In genomic region chr16:73190688-73191087, GRCh38 we compare ENCODE assay signal across 28 cellular contexts.
"Had no signal": no experiment of that assay in that cellular context is flagged by ENCODE, and none has a peak within 500 bp of the region (broad histone marks: within the 10 kb centered on the region; RNA-seq: fewer than 3 reads in every experiment).

No MANE protein-coding gene starts in this region.

- H3K27ac Mint-ChIP-seq: activated CD4-positive, alpha-beta memory T cell treated with anti-CD3 and anti-CD28 coated beads for 36 hours; activated CD8-positive, alpha-beta memory T cell treated with anti-CD3 and anti-CD28 coated beads, Interleukin-2, amount 10 ng/mL, durations not matched to agents 7 days and 5 days; activated CD8-positive, alpha-beta T cell treated with anti-CD3 and anti-CD28 coated beads, Interleukin-2, amount 10 ng/mL, durations not matched to agents 7 days and 5 days; activated naive CD4-positive, alpha-beta T cell treated with anti-CD3 and anti-CD28 coated beads, Interleukin-2, amount 50 U/mL, for 24 hours; activated naive CD8-positive, alpha-beta T cell treated with anti-CD3 and anti-CD28 coated beads for 36 hours; activated naive CD8-positive, alpha-beta T cell treated with anti-CD3 and anti-CD28 coated beads, Interleukin-2, amount 50 U/mL, for 24 hours; activated T-cell treated with anti-CD3 and anti-CD28 coated beads, Interleukin-2, amount 50 U/mL, for 24 hours; activated T-cell treated with anti-CD3 and anti-CD28 coated beads, Interleukin-2, amount 50 U/mL, for 72 hours; endodermal cell; WTC11 had no signal

- H3K27me3 ChIP-seq: adrenal gland, cardiac muscle cell, colonic mucosa had no signal

- DNase-seq: activated CD4-positive, alpha-beta memory T cell treated with anti-CD3 and anti-CD28 coated beads for 36 hours; activated CD4-positive, alpha-beta T cell treated with anti-CD3 and anti-CD28 coated beads for 48 hours; activated CD8-positive, alpha-beta memory T cell treated with anti-CD3 and anti-CD28 coated beads, Interleukin-2, amount 10 ng/mL, durations not matched to agents 7 days and 5 days; activated CD8-positive, alpha-beta memory T cell treated with anti-CD3 and anti-CD28 coated beads, Interleukin-2, amount 50 U/mL, for 4 hours; activated CD8-positive, alpha-beta T cell treated with anti-CD3 and anti-CD28 coated beads, Interleukin-2, amount 10 ng/mL, durations not matched to agents 7 days and 5 days; activated effector memory CD4-positive, alpha-beta T cell treated with Interleukin-2 at 50 U/mL for 16 hours; activated gamma-delta T cell treated with Interleukin-2 at 50 U/mL for 16 hours; activated naive CD4-positive, alpha-beta T cell treated with Interleukin-2 at 50 U/mL for 16 hours; activated naive CD8-positive, alpha-beta T cell treated with anti-CD3 and anti-CD28 coated beads for 36 hours; activated naive CD8-positive, alpha-beta T cell treated with anti-CD3 and anti-CD28 coated beads, Interleukin-2, amount 50 U/mL, for 24 hours; activated T-cell treated with anti-CD3 and anti-CD28 coated beads, Interleukin-2, amount 50 U/mL, for 24 hours; activated T-cell treated with anti-CD3 and anti-CD28 coated beads, Interleukin-2, amount 50 U/mL, for 72 hours; adrenal gland; amygdala; aorta; central memory CD4-positive, alpha-beta T cell; cerebellar nuclear complex; colonic mucosa; dorsolateral prefrontal cortex; effector memory CD4-positive, alpha-beta T cell; endodermal cell; foreskin fibroblast; head of caudate nucleus had no signal

- H3K27me3 Mint-ChIP-seq: activated CD4-positive, alpha-beta memory T cell treated with anti-CD3 and anti-CD28 coated beads for 36 hours; activated CD8-positive, alpha-beta memory T cell treated with anti-CD3 and anti-CD28 coated beads, Interleukin-2, amount 10 ng/mL, durations not matched to agents 7 days and 5 days; activated naive CD4-positive, alpha-beta T cell treated with anti-CD3 and anti-CD28 coated beads, Interleukin-2, amount 50 U/mL, for 24 hours; activated naive CD8-positive, alpha-beta T cell treated with anti-CD3 and anti-CD28 coated beads for 36 hours; activated naive CD8-positive, alpha-beta T cell treated with anti-CD3 and anti-CD28 coated beads, Interleukin-2, amount 50 U/mL, for 24 hours; activated T-cell treated with anti-CD3 and anti-CD28 coated beads, Interleukin-2, amount 50 U/mL, for 24 hours had no signal

- H3K36me3 ChIP-seq: adrenal gland, breast epithelium, cardiac muscle cell, colonic mucosa had no signal

- H3K4me1 Mint-ChIP-seq: activated CD8-positive, alpha-beta memory T cell treated with anti-CD3 and anti-CD28 coated beads, Interleukin-2, amount 10 ng/mL, durations not matched to agents 7 days and 5 days; activated naive CD4-positive, alpha-beta T cell treated with anti-CD3 and anti-CD28 coated beads, Interleukin-2, amount 50 U/mL, for 24 hours; activated naive CD8-positive, alpha-beta T cell treated with anti-CD3 and anti-CD28 coated beads for 36 hours; activated naive CD8-positive, alpha-beta T cell treated with anti-CD3 and anti-CD28 coated beads, Interleukin-2, amount 50 U/mL, for 24 hours had no signal

- H3K9me3 ChIP-seq: adrenal gland, breast epithelium, colonic mucosa had no signal

- H3K27ac ChIP-seq: adrenal gland, breast epithelium, cardiac muscle cell, colonic mucosa, dorsolateral prefrontal cortex had no signal

- H3K4me3 ChIP-seq: adrenal gland, breast epithelium, cardiac muscle cell, colonic mucosa, dorsolateral prefrontal cortex had no signal

- H3K4me3 Mint-ChIP-seq: activated CD4-positive, alpha-beta memory T cell treated with anti-CD3 and anti-CD28 coated beads for 36 hours; activated CD8-positive, alpha-beta memory T cell treated with anti-CD3 and anti-CD28 coated beads, Interleukin-2, amount 10 ng/mL, durations not matched to agents 7 days and 5 days; activated CD8-positive, alpha-beta T cell treated with anti-CD3 and anti-CD28 coated beads, Interleukin-2, amount 10 ng/mL, durations not matched to agents 7 days and 5 days; activated naive CD4-positive, alpha-beta T cell treated with anti-CD3 and anti-CD28 coated beads, Interleukin-2, amount 50 U/mL, for 24 hours; activated naive CD8-positive, alpha-beta T cell treated with anti-CD3 and anti-CD28 coated beads for 36 hours; activated naive CD8-positive, alpha-beta T cell treated with anti-CD3 and anti-CD28 coated beads, Interleukin-2, amount 50 U/mL, for 24 hours; activated T-cell treated with anti-CD3 and anti-CD28 coated beads, Interleukin-2, amount 50 U/mL, for 24 hours; activated T-cell treated with anti-CD3 and anti-CD28 coated beads, Interleukin-2, amount 50 U/mL, for 72 hours; endodermal cell; WTC11 had no signal

- H3K36me3 Mint-ChIP-seq: activated CD4-positive, alpha-beta memory T cell treated with anti-CD3 and anti-CD28 coated beads for 36 hours; activated CD8-positive, alpha-beta memory T cell treated with anti-CD3 and anti-CD28 coated beads, Interleukin-2, amount 10 ng/mL, durations not matched to agents 7 days and 5 days; activated naive CD4-positive, alpha-beta T cell treated with anti-CD3 and anti-CD28 coated beads, Interleukin-2, amount 50 U/mL, for 24 hours; activated naive CD8-positive, alpha-beta T cell treated with anti-CD3 and anti-CD28 coated beads for 36 hours; brain; WTC11 had no signal

- H3K4me1 ChIP-seq: adrenal gland, breast epithelium, colonic mucosa had no signal

- H3K9me3 Mint-ChIP-seq: activated CD4-positive, alpha-beta memory T cell treated with anti-CD3 and anti-CD28 coated beads for 36 hours; activated naive CD4-positive, alpha-beta T cell treated with anti-CD3 and anti-CD28 coated beads, Interleukin-2, amount 50 U/mL, for 24 hours; activated naive CD8-positive, alpha-beta T cell treated with anti-CD3 and anti-CD28 coated beads for 36 hours; activated naive CD8-positive, alpha-beta T cell treated with anti-CD3 and anti-CD28 coated beads, Interleukin-2, amount 50 U/mL, for 24 hours; activated T-cell treated with anti-CD3 and anti-CD28 coated beads, Interleukin-2, amount 50 U/mL, for 24 hours; endodermal cell had no signal
